In genomic region chr9:69168709-69169217, GRCh38 we compare ENCODE assay signal across 8 cellular contexts. TPM values are rescaled to one million over a fixed set of nuclear protein-coding genes. Genes with fewer than 3 reads are reported as not detected.
A peak's percentile ranks its signal among the peaks of the same experiment; 100 is the strongest.
DNase-seq lines count a peak whose midpoint lies in the region; ATAC-seq and TF ChIP-seq lines count a peak whose summit lies in the region.

No MANE protein-coding gene starts in this region.

- no peak for TF ChIP-seq EP300 in transverse colon (IDR thresholded peaks at IDR 0.05; ENCODE audit: low read depth)

- peaks cover 12 to 28% (median 25%) of the 10 kb centered on the region in 3 donors for H3K4me1 Mint-ChIP-seq in CD8-positive, alpha-beta memory T cell

- in situ Hi-C loops in transverse colon (cut with MboI; ENCODE audit: low pct_ligation_motif_present in 1 of 4, low pct_unique_long_range_greater_than_20kb in 1 of 4, low sequenced_read_pairs in 3 of 4), result no loop called here

- 28 to 76% methylated on average over 3 to 13 of the region's 13 CpGs for WGBS in transverse colon (ENCODE audit: low coverage in 1 of 2), 2 donors

- H3K27me3 ChIP-seq in CD8-positive, alpha-beta memory T cell (ENCODE audit: insufficient read depth, low read length, poor library complexity, severe bottlenecking), result peaks cover 8% of the 10 kb centered on the region
- no peaks in the 10 kb centered on the region for H3K27me3 ChIP-seq in transverse colon

- H3K27ac Mint-ChIP-seq in CD8-positive, alpha-beta memory T cell, result peak overlapping the region in 7 of 8 donors; percentile 2 to 87 (median 80)

- peaks cover 13% of the 10 kb centered on the region for H3K4me1 ChIP-seq in CD8-positive, alpha-beta memory T cell (ENCODE audit: insufficient read depth, low read length)
- peaks cover 0 to 20% (median 1%) of the 10 kb centered on the region in 4 donors for H3K4me1 ChIP-seq in transverse colon

- ATAC-seq in GM21515 (IDR thresholded peaks at IDR 0.05; ENCODE audit: unreplicated experiment) (peak; percentile 53), GM18907 (IDR thresholded peaks at IDR 0.05; ENCODE audit: unreplicated experiment) (no peak), Right ventricle myocardium superior (ENCODE audit: poor library complexity) (no peak)

- peaks cover 17 to 30% of the 10 kb centered on the region in 2 donors for H3K27me3 Mint-ChIP-seq in CD8-positive, alpha-beta memory T cell

- no peak for TF ChIP-seq CTCF in NB4 (IDR thresholded peaks at IDR 0.05; ENCODE audit: low read depth, low read length)
- TF ChIP-seq CTCF in transverse colon (IDR thresholded peaks at IDR 0.05), result no peak

- no peaks in the 10 kb centered on the region for H3K9me3 Mint-ChIP-seq in CD8-positive, alpha-beta memory T cell

- peak in 3 of 5 donors; percentile 5 to 48 (median 11) for DNase-seq in CD8-positive, alpha-beta memory T cell
- DNase-seq in NB4 (ENCODE audit: low read depth), result peak; percentile 16
- DNase-seq in activated CD8-positive, alpha-beta memory T cell treated with anti-CD3 and anti-CD28 coated beads, Interleukin-2, amount 50 U/mL, for 48 hours, result peak; percentile 74
- peak; percentile 20 for DNase-seq in kidney glomerular epithelial cell (lab: John Stamatoyannopoulos, UW)
- peak; percentile 58 for DNase-seq in transverse colon
- no peak for DNase-seq in Right ventricle myocardium superior

- POLR2A ChIA-PET in CD8-positive, alpha-beta memory T cell (lab: Charles Lee), result no interaction called here

- CTCF ChIA-PET in CD8-positive, alpha-beta memory T cell (lab: Charles Lee), result interaction anchor here (1.8 kb wide), 1 partner anchor 24 kb away, joined by 7 read pairs; no protein-coding TSS in a partner anchor

- intact Hi-C loops in transverse colon (cut with DNase I; ENCODE audit: low total_unique reads), result no loop called here
- intact Hi-C loops in Right ventricle myocardium superior (cut with DNase I), result no loop called here

- no peaks in the 10 kb centered on the region for H3K36me3 ChIP-seq in CD8-positive, alpha-beta memory T cell (ENCODE audit: insufficient read depth, low read length)
- no peaks in the 10 kb centered on the region for H3K36me3 ChIP-seq in transverse colon

- no peak for TF ChIP-seq POLR2A in NB4 (IDR thresholded peaks at IDR 0.05; ENCODE audit: extremely low read depth, insufficient read length)
- no peak for TF ChIP-seq POLR2A in transverse colon (IDR thresholded peaks at IDR 0.05)

- H3K27ac ChIP-seq in CD8-positive, alpha-beta memory T cell (ENCODE audit: low read depth, low read length), result peak overlapping the region; percentile 6
- no peak overlapping the region for H3K27ac ChIP-seq in transverse colon

- H3K9me3 ChIP-seq in CD8-positive, alpha-beta memory T cell (ENCODE audit: low read length), result no peaks in the 10 kb centered on the region
- no peaks in the 10 kb centered on the region for H3K9me3 ChIP-seq in transverse colon

- H3K4me3 Mint-ChIP-seq in CD8-positive, alpha-beta memory T cell, result peak overlapping the region; percentile 65 to 92 (median 86)

- H3K4me3 ChIP-seq in CD8-positive, alpha-beta memory T cell (ENCODE audit: low read length), result peak overlapping the region; percentile 50
- H3K4me3 ChIP-seq in NB4 (ENCODE audit: low read depth, low read length) (no peak overlapping the region), transverse colon (peak overlapping the region in 1 of 4 donors; percentile 25)

- peaks cover 0 to 5% (median 0%) of the 10 kb centered on the region in 3 donors for H3K36me3 Mint-ChIP-seq in CD8-positive, alpha-beta memory T cell

RNA-seq across cellular contexts. Expression of gene TJP2, which starts 5.3 kb away (rescaled TPM):
- 10 to 100 TPM; 19.7 to 20.8 TPM for total RNA-seq in CD8-positive, alpha-beta memory T cell
- polyA plus RNA-seq in CD8-positive, alpha-beta memory T cell, result 2.1 TPM
- total RNA-seq in transverse colon, result 100 to 1,000 TPM; 128 to 282 (median 202) TPM
- total RNA-seq in Right ventricle myocardium superior, result 116 TPM
